ENCODE assay signal across 8 cellular contexts in the genomic region with DNA sequence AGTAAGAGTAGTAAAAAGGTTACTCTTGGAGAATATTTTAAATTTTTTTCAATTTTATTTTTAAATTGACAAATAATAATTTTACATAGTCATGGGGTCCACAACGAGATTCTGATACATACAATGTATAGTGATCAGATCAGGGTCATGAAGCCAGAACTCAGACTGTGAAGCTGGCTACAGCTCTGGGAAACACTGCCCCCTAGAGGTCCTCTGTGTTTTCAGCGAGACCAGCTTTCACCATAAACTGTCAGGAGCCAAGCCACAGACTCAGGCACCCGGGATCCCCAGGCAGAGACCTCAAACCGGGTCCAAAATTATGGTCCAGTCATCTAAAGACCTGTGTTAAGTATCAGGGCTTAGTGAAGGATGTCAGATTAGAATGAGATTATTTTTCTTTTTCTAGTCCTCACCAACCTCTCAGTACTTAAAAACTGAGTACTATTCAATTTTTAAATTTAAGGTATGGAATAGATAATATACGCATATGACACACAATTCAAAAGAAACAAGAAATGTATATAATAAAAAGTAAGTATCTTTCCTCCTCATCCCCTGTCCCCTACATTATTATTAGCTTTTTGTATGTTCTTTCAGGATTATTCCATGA.
DNase-seq lines count a peak whose midpoint lies in the region; ATAC-seq and TF ChIP-seq lines count a peak whose summit lies in the region.

No MANE protein-coding gene starts in this region.

- TF ChIP-seq CTCF in GM23338 (conservative IDR thresholded peaks at IDR 0.05; ENCODE audit: low read depth in 2 of 2) (peak; percentile 79 to 92), fibroblast of mammary gland (conservative IDR thresholded peaks at IDR 0.05; ENCODE audit: control insufficient read depth, insufficient read depth, low read depth, low read length) (peak; percentile 81), psoas muscle (IDR thresholded peaks at IDR 0.05) (peak; percentile 7), suprapubic skin (IDR thresholded peaks at IDR 0.05) (peak in 1 of 2 donors; percentile 45)

- H3K4me1 ChIP-seq in GM23338 (ENCODE audit: insufficient read depth) (peaks cover 10% of the 10 kb centered on the region; the same call in 1 of the 2 replicates), psoas muscle (no peaks in the 10 kb centered on the region), suprapubic skin (no peaks in the 10 kb centered on the region)

- H3K4me3 Mint-ChIP-seq in activated T-cell treated with anti-CD3 and anti-CD28 coated beads, Interleukin-2, amount 50 U/mL, for 4 hours = no peak overlapping the region
- H3K4me3 Mint-ChIP-seq in GM23338 = no peak overlapping the region
- H3K4me3 Mint-ChIP-seq in T-helper 2 cell treated with Interferon-gamma antibody and Interleukin-4, amounts not matched to agents 5 μg/mL and 100 μg/mL, for 36 hours = no peak overlapping the region

- DNase-seq in activated T-cell treated with anti-CD3 and anti-CD28 coated beads for 24 hours (ENCODE audit: low read depth) (peak; percentile 1), GM23338 (ENCODE audit: low spot score) (peak; percentile 80), MG63 (peak; percentile 18), fibroblast of mammary gland (ENCODE audit: low read depth) (peak; percentile 40), psoas muscle (no peak), suprapubic skin (ENCODE audit: low spot score in 2 of 2) (no peak)
- DNase-seq in activated T-cell treated with anti-CD3 and anti-CD28 coated beads, Interleukin-2, amount 50 U/mL, for 4 hours = no peak
- DNase-seq in T-helper 2 cell treated with Interferon-gamma antibody and Interleukin-4, amounts not matched to agents 5 μg/mL and 100 μg/mL, for 36 hours (ENCODE audit: low spot score) = peak; percentile 4

- no peak overlapping the region for H2AFZ ChIP-seq in GM23338

- no peak overlapping the region for H3K4me2 ChIP-seq in GM23338

- no peaks in the 10 kb centered on the region for H3K4me1 Mint-ChIP-seq in activated T-cell treated with anti-CD3 and anti-CD28 coated beads, Interleukin-2, amount 50 U/mL, for 4 hours (ENCODE audit: low read depth)
- peaks cover 8% of the 10 kb centered on the region; the same call in 2 of the 3 replicates for H3K4me1 Mint-ChIP-seq in GM23338
- H3K4me1 Mint-ChIP-seq in T-helper 2 cell treated with Interferon-gamma antibody and Interleukin-4, amounts not matched to agents 5 μg/mL and 100 μg/mL, for 36 hours (ENCODE audit: low read depth) = no peaks in the 10 kb centered on the region

- H3K36me3 Mint-ChIP-seq in activated T-cell treated with anti-CD3 and anti-CD28 coated beads, Interleukin-2, amount 50 U/mL, for 4 hours (ENCODE audit: insufficient read depth) = no peaks in the 10 kb centered on the region
- no peaks in the 10 kb centered on the region for H3K36me3 Mint-ChIP-seq in GM23338 (ENCODE audit: low read depth)
- no peaks in the 10 kb centered on the region for H3K36me3 Mint-ChIP-seq in T-helper 2 cell treated with Interferon-gamma antibody and Interleukin-4, amounts not matched to agents 5 μg/mL and 100 μg/mL, for 36 hours (ENCODE audit: low read depth)

- intact Hi-C loops in psoas muscle (cut with DNase I) = no loop called here

- no peaks in the 10 kb centered on the region for H3K27me3 Mint-ChIP-seq in activated T-cell treated with anti-CD3 and anti-CD28 coated beads, Interleukin-2, amount 50 U/mL, for 4 hours (ENCODE audit: low read depth)
- H3K27me3 Mint-ChIP-seq in GM23338 (ENCODE audit: insufficient read depth, low read depth, poor library complexity) = peaks cover 1% of the 10 kb centered on the region
- H3K27me3 Mint-ChIP-seq in T-helper 2 cell treated with Interferon-gamma antibody and Interleukin-4, amounts not matched to agents 5 μg/mL and 100 μg/mL, for 36 hours (ENCODE audit: low read depth) = no peaks in the 10 kb centered on the region

- H3K36me3 ChIP-seq in GM23338 (ENCODE audit: insufficient read depth) (no peaks in the 10 kb centered on the region), MG63 (no peaks in the 10 kb centered on the region), psoas muscle (ENCODE audit: insufficient read depth in 1 of 2, low read depth in 1 of 2) (no peaks in the 10 kb centered on the region), suprapubic skin (no peaks in the 10 kb centered on the region)

- H4K20me1 ChIP-seq in GM23338 (replicated peaks; ENCODE audit: insufficient read depth) = no peaks in the 10 kb centered on the region

- TF ChIP-seq POLR2A in suprapubic skin (IDR thresholded peaks at IDR 0.05) = no peak

- H3F3A ChIP-seq in GM23338 (replicated peaks; ENCODE audit: low read depth) = no peaks in the 10 kb centered on the region

- no peaks in the 10 kb centered on the region for H3K9me3 ChIP-seq in MG63
- H3K9me3 ChIP-seq in psoas muscle = no peaks in the 10 kb centered on the region
- H3K9me3 ChIP-seq in suprapubic skin = no peaks in the 10 kb centered on the region

- no peak overlapping the region for H3K27ac Mint-ChIP-seq in GM23338
- no peak overlapping the region for H3K27ac Mint-ChIP-seq in T-helper 2 cell treated with Interferon-gamma antibody and Interleukin-4, amounts not matched to agents 5 μg/mL and 100 μg/mL, for 36 hours

- H3K27ac ChIP-seq in GM23338 (ENCODE audit: low read depth) = no peak overlapping the region
- no peak overlapping the region for H3K27ac ChIP-seq in psoas muscle
- H3K27ac ChIP-seq in suprapubic skin = no peak overlapping the region

- WGBS in psoas muscle, 3 donors = 28 to 36% (median 35%) methylated on average over 5 of the region's 5 CpGs
- WGBS in suprapubic skin = 28% methylated on average over 5 of the region's 5 CpGs

- H3K4me3 ChIP-seq in GM23338 (no peak overlapping the region), MG63 (no peak overlapping the region), fibroblast of mammary gland (ENCODE audit: control insufficient read depth, low read depth, low read length) (no peak overlapping the region), psoas muscle (no peak overlapping the region), suprapubic skin (no peak overlapping the region)

- no peak for TF ChIP-seq EP300 in suprapubic skin (IDR thresholded peaks at IDR 0.05)

- ATAC-seq in activated T-cell treated with anti-CD3 and anti-CD28 coated beads, Interleukin-2, amount 50 U/mL, for 4 hours = no peak
- ATAC-seq in GM23338 (peak; percentile 96), psoas muscle (no peak)

- H3K79me2 ChIP-seq in GM23338 (replicated peaks; ENCODE audit: insufficient read depth) = no peaks in the 10 kb centered on the region

- H3K27me3 ChIP-seq in GM23338 (ENCODE audit: insufficient read depth) (no peaks in the 10 kb centered on the region), MG63 (no peaks in the 10 kb centered on the region), psoas muscle (ENCODE audit: insufficient read depth in 3 of 3, low read length in 2 of 3) (no peaks in the 10 kb centered on the region), suprapubic skin (no peaks in the 10 kb centered on the region)

- no peaks in the 10 kb centered on the region for H3K9me2 ChIP-seq in GM23338 (ENCODE audit: insufficient read depth)

- H3K9me3 Mint-ChIP-seq in activated T-cell treated with anti-CD3 and anti-CD28 coated beads, Interleukin-2, amount 50 U/mL, for 4 hours = peaks cover 4% of the 10 kb centered on the region
- H3K9me3 Mint-ChIP-seq in GM23338 = no peaks in the 10 kb centered on the region
- no peaks in the 10 kb centered on the region for H3K9me3 Mint-ChIP-seq in T-helper 2 cell treated with Interferon-gamma antibody and Interleukin-4, amounts not matched to agents 5 μg/mL and 100 μg/mL, for 36 hours

TF ChIP-seq in GM23338, 12 proteins besides CTCF, POLR2A, EP300 and RAD21 (continues in another document):
- TF ChIP-seq CREB1 (CRISPR knock-in tag; IDR thresholded peaks at IDR 0.05; ENCODE audit: low read depth) (no peak), STAT1 (IDR thresholded peaks at IDR 0.05; ENCODE audit: unreplicated experiment) (no peak), EZH2phosphoT487 (IDR thresholded peaks at IDR 0.05; ENCODE audit: unreplicated experiment) (no peak), ZNF331 (CRISPR knock-in tag; IDR thresholded peaks at IDR 0.05; ENCODE audit: low read depth) (no peak), JUNB (IDR thresholded peaks at IDR 0.05; ENCODE audit: unreplicated experiment) (no peak), NANOG (IDR thresholded peaks at IDR 0.05; ENCODE audit: borderline replicate concordance) (no peak), ZNF114 (CRISPR knock-in tag; IDR thresholded peaks at IDR 0.05) (no peak)
- TF ChIP-seq, protein P1, sequence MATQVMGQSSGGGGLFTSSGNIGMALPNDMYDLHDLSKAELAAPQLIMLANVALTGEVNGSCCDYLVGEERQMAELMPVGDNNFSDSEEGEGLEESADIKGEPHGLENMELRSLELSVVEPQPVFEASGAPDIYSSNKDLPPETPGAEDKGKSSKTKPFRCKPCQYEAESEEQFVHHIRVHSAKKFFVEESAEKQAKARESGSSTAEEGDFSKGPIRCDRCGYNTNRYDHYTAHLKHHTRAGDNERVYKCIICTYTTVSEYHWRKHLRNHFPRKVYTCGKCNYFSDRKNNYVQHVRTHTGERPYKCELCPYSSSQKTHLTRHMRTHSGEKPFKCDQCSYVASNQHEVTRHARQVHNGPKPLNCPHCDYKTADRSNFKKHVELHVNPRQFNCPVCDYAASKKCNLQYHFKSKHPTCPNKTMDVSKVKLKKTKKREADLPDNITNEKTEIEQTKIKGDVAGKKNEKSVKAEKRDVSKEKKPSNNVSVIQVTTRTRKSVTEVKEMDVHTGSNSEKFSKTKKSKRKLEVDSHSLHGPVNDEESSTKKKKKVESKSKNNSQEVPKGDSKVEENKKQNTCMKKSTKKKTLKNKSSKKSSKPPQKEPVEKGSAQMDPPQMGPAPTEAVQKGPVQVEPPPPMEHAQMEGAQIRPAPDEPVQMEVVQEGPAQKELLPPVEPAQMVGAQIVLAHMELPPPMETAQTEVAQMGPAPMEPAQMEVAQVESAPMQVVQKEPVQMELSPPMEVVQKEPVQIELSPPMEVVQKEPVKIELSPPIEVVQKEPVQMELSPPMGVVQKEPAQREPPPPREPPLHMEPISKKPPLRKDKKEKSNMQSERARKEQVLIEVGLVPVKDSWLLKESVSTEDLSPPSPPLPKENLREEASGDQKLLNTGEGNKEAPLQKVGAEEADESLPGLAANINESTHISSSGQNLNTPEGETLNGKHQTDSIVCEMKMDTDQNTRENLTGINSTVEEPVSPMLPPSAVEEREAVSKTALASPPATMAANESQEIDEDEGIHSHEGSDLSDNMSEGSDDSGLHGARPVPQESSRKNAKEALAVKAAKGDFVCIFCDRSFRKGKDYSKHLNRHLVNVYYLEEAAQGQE (IDR thresholded peaks at IDR 0.05; ENCODE audit: unreplicated experiment) = no peak
- TF ChIP-seq, protein P2, sequence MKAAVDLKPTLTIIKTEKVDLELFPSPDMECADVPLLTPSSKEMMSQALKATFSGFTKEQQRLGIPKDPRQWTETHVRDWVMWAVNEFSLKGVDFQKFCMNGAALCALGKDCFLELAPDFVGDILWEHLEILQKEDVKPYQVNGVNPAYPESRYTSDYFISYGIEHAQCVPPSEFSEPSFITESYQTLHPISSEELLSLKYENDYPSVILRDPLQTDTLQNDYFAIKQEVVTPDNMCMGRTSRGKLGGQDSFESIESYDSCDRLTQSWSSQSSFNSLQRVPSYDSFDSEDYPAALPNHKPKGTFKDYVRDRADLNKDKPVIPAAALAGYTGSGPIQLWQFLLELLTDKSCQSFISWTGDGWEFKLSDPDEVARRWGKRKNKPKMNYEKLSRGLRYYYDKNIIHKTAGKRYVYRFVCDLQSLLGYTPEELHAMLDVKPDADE (IDR thresholded peaks at IDR 0.05) = no peak

Comparison
In these comparisons a context has a peak if more than half of its experiments do, and no peak if none do; other contexts are left out.
1. DNase-seq: peak in activated T-cell treated with anti-CD3 and anti-CD28 coated beads for 24 hours (single experiment), GM23338 (single experiment), MG63 (single experiment), T-helper 2 cell treated with Interferon-gamma antibody and Interleukin-4, amounts not matched to agents 5 μg/mL and 100 μg/mL, for 36 hours (single experiment) and fibroblast of mammary gland (single experiment); none in activated T-cell treated with anti-CD3 and anti-CD28 coated beads, Interleukin-2, amount 50 U/mL, for 4 hours (single experiment), psoas muscle (0 of 2) and suprapubic skin (0 of 2).